ENCODE assay signal across 23 cellular contexts in genomic region chr3:6438031-6438430, GRCh38.
A peak's percentile ranks its signal among the peaks of the same experiment; 100 is the strongest.
DNase-seq lines count a peak whose midpoint lies in the region; ATAC-seq, FAIRE-seq and TF ChIP-seq lines count a peak whose summit lies in the region.
"Had no signal": no experiment of that assay in that cellular context is flagged by ENCODE, and none has a peak within 500 bp of the region (broad histone marks: within the 10 kb centered on the region; RNA-seq: fewer than 3 reads in every experiment).

No MANE protein-coding gene starts in this region.

- H3K27me3 Mint-ChIP-seq in astrocyte (ENCODE audit: low read depth, unreplicated experiment) = no peaks in the 10 kb centered on the region
- H3K27me3 Mint-ChIP-seq: B cell; CD4-positive, alpha-beta T cell had no signal

- CTCF ChIA-PET in K562 (lab: Yijun Ruan, JAX; ENCODE audit: low intra/inter-chr PET ratio) = no interaction called here

- WGBS in K562 (ENCODE audit: insufficient coverage, low coverage, missing lambda C conversion rate) = 3% methylated on average over 3 of the region's 3 CpGs
- WGBS in trophoblast cell (ENCODE audit: extremely low coverage, insufficient coverage, insufficient read length) = no CpG with 5 or more reads among the region's 3 CpGs

- intact Hi-C loops in K562 (cut with micrococcal nuclease) = no loop called here

- TF ChIP-seq RAD21 in K562 (CRISPR knock-in tag; conservative IDR thresholded peaks at IDR 0.05 in 1 of 2, IDR thresholded peaks at IDR 0.05 in 1 of 2) = no peak

- no peaks in the 10 kb centered on the region for H3K27me3 ChIP-seq in astrocyte (ENCODE audit: insufficient read depth, low read length)
- H3K27me3 ChIP-seq in K562 (ENCODE audit: control insufficient read depth in 2 of 2, insufficient read depth in 2 of 2, low read length in 2 of 2) = no peaks in the 10 kb centered on the region
- no peaks in the 10 kb centered on the region for H3K27me3 ChIP-seq in trophoblast cell (ENCODE audit: insufficient read depth, low read length)
- H3K27me3 ChIP-seq: BLaER1 treated with 17β-estradiol and CSF1 and Interleukin-3, amounts not matched to agents 10 nM and 100 nM had no signal

- H3K9me3 ChIP-seq in astrocyte (ENCODE audit: insufficient read depth, low read depth, low read length) (peaks cover 2% of the 10 kb centered on the region), K562 (replicated peaks; ENCODE audit: control insufficient read depth, insufficient read depth, low read depth, low read length) (no peaks in the 10 kb centered on the region), trophoblast cell (ENCODE audit: insufficient read depth, low read depth, low read length) (no peaks in the 10 kb centered on the region)
- H3K9me3 ChIP-seq: A549; BLaER1 treated with 17β-estradiol and CSF1 and Interleukin-3, amounts not matched to agents 10 nM and 100 nM; Caco-2 had no signal

- TF ChIP-seq POLR2A in K562 (conservative IDR thresholded peaks at IDR 0.05) = no peak

- no peak overlapping the region for H2BK5ac ChIP-seq in trophoblast cell (ENCODE audit: low read depth, low read length, poor library complexity)

- H2AK5ac ChIP-seq in trophoblast cell (ENCODE audit: low read length) = no peak overlapping the region

- no peak overlapping the region for H3K14ac ChIP-seq in trophoblast cell (ENCODE audit: low read length)

- no peak overlapping the region for H3K27ac ChIP-seq in astrocyte (ENCODE audit: low read depth, low read length)
- H3K27ac ChIP-seq in K562 (ENCODE audit: extremely low read depth, low read depth, low read length) = no peak overlapping the region
- H3K27ac ChIP-seq in trophoblast cell (ENCODE audit: low read depth, low read length) = no peak overlapping the region
- H3K27ac ChIP-seq: 22Rv1; A549; BLaER1 treated with 17β-estradiol and CSF1 and Interleukin-3, amounts not matched to agents 10 nM and 100 nM; C4-2B had no signal

- H3K4me2 ChIP-seq in astrocyte (ENCODE audit: low read length) (no peak overlapping the region), K562 (ENCODE audit: insufficient read depth, low read length) (no peak overlapping the region), trophoblast cell (ENCODE audit: low read length) (no peak overlapping the region)
- H3K4me2 ChIP-seq: A549; BLaER1 treated with 17β-estradiol and CSF1 and Interleukin-3, amounts not matched to agents 10 nM and 100 nM had no signal

- H3K4ac ChIP-seq in trophoblast cell (ENCODE audit: low read depth, low read length) = no peak overlapping the region

- H2BK12ac ChIP-seq in trophoblast cell (ENCODE audit: low read length) = no peak overlapping the region

- H4K8ac ChIP-seq in trophoblast cell (ENCODE audit: low read depth, low read length) = no peak overlapping the region

- ATAC-seq in K562 (no peak), HG03139 (IDR thresholded peaks at IDR 0.05; ENCODE audit: unreplicated experiment) (no peak)
- ATAC-seq: A549; CD8-positive, alpha-beta T cell had no signal

- no peak overlapping the region for H4K12ac ChIP-seq in trophoblast cell (ENCODE audit: low read depth, low read length)

- BruUV-seq in K562 (replicated peaks; lab: Mats Ljungman, UMichigan) = no TSS peak

- no peak overlapping the region for H3K23ac ChIP-seq in trophoblast cell (ENCODE audit: low read length)

- no peaks in the 10 kb centered on the region for H3K36me3 Mint-ChIP-seq in astrocyte (ENCODE audit: low read depth, unreplicated experiment)
- H3K36me3 Mint-ChIP-seq: CD8-positive, alpha-beta T cell had no signal

- no peaks in the 10 kb centered on the region for H3K79me2 ChIP-seq in astrocyte (ENCODE audit: insufficient read depth, low read length)
- no peaks in the 10 kb centered on the region for H3K79me2 ChIP-seq in K562 (ENCODE audit: control insufficient read depth, insufficient read depth, low read length)
- no peaks in the 10 kb centered on the region for H3K79me2 ChIP-seq in trophoblast cell (ENCODE audit: control insufficient read depth, insufficient read depth, low read length, poor library complexity)

- no peak overlapping the region for H2BK120ac ChIP-seq in trophoblast cell (ENCODE audit: insufficient read depth, low read length, poor library complexity)

- TF ChIP-seq CTCF in astrocyte (IDR thresholded peaks at IDR 0.05; ENCODE audit: insufficient read depth, low read depth, low read length) (no peak), K562 (IDR thresholded peaks at IDR 0.05 in 2 of 3, conservative IDR thresholded peaks at IDR 0.05 in 1 of 3; ENCODE audit: insufficient read depth in 2 of 3, low read depth in 1 of 3, low read length in 3 of 3) (no peak)

- H3K9me1 ChIP-seq in K562 (ENCODE audit: control insufficient read depth, insufficient read depth, low read length) = no peaks in the 10 kb centered on the region

- no peak for TF ChIP-seq EP300 in K562 (IDR thresholded peaks at IDR 0.05; ENCODE audit: low read length)

- peak; percentile 4 for DNase-seq in astrocyte (ENCODE audit: low read depth)
- DNase-seq in astrocyte of the hippocampus (ENCODE audit: low read depth, low spot score) = peak; percentile 64
- DNase-seq in K562 (ENCODE audit: extremely low read depth in 1 of 4, low spot score in 3 of 4) = no peak
- peak; percentile 5 to 62 for DNase-seq in trophoblast cell
- no peak for DNase-seq in activated CD8-positive, alpha-beta memory T cell treated with anti-CD3 and anti-CD28 coated beads, Interleukin-2, amount 50 U/mL, for 4 hours
- DNase-seq in amygdala (lab: John Stamatoyannopoulos, UW) = no peak
- DNase-seq: AML-193; Caco-2; Calu3; CD4-positive, alpha-beta T cell; CD8-positive, alpha-beta T cell; DMS79 treated with DMSO at 0.1 percent for 48 hours; GF-D8 had no signal

- H3K4me1 ChIP-seq in astrocyte (ENCODE audit: insufficient read depth, low read length) (no peaks in the 10 kb centered on the region), K562 (replicated peaks in 1 of 2; ENCODE audit: control insufficient read depth in 2 of 2, insufficient read depth in 2 of 2, low read length in 2 of 2) (no peaks in the 10 kb centered on the region), trophoblast cell (ENCODE audit: control insufficient read depth in 1 of 2, insufficient read depth in 2 of 2, low read length in 2 of 2) (no peaks in the 10 kb centered on the region)
- H3K4me1 ChIP-seq: A549; BLaER1 treated with 17β-estradiol and CSF1 and Interleukin-3, amounts not matched to agents 10 nM and 100 nM; Caco-2 had no signal

- H3K18ac ChIP-seq in trophoblast cell (ENCODE audit: low read length) = no peak overlapping the region

- H3K36me3 ChIP-seq in astrocyte (ENCODE audit: insufficient read depth, low read length) (no peaks in the 10 kb centered on the region), K562 (ENCODE audit: control insufficient read depth, insufficient read depth, low read length) (no peaks in the 10 kb centered on the region), trophoblast cell (ENCODE audit: control insufficient read depth in 1 of 2, insufficient read depth in 2 of 2, low read length in 2 of 2) (no peaks in the 10 kb centered on the region)
- H3K36me3 ChIP-seq: BLaER1 treated with 17β-estradiol and CSF1 and Interleukin-3, amounts not matched to agents 10 nM and 100 nM had no signal

- in situ Hi-C loops in K562 (cut with MboI) = no loop called here

- H3K4me3 ChIP-seq in astrocyte (ENCODE audit: insufficient read depth, low read depth, low read length) (no peak overlapping the region), K562 (no peak overlapping the region), trophoblast cell (ENCODE audit: low read depth, low read length) (no peak overlapping the region)
- H3K4me3 ChIP-seq: A549; BLaER1 treated with 17β-estradiol and CSF1 and Interleukin-3, amounts not matched to agents 10 nM and 100 nM had no signal

- H3K9me3 Mint-ChIP-seq in astrocyte (ENCODE audit: unreplicated experiment) = peaks cover 3% of the 10 kb centered on the region

- POLR2A ChIA-PET in K562 (lab: Yijun Ruan, JAX) = no interaction called here

- peaks cover 5% of the 10 kb centered on the region for H3K4me1 Mint-ChIP-seq in astrocyte (ENCODE audit: low read depth, unreplicated experiment)
- H3K4me1 Mint-ChIP-seq: B cell had no signal

- FAIRE-seq in astrocyte (lab: Jason Lieb, UNC) (no peak), K562 (lab: Jason Lieb, UNC) (no peak)
- FAIRE-seq: A549, D721Med, G401.6, GM12891, GM19239 had no signal

- H4K20me1 ChIP-seq in astrocyte (ENCODE audit: insufficient read depth, low read length) = no peaks in the 10 kb centered on the region
- no peaks in the 10 kb centered on the region for H4K20me1 ChIP-seq in K562 (replicated peaks; ENCODE audit: control insufficient read depth, insufficient read depth, low read length)
- H4K20me1 ChIP-seq: BLaER1 treated with 17β-estradiol and CSF1 and Interleukin-3, amounts not matched to agents 10 nM and 100 nM had no signal

- no peaks in the 10 kb centered on the region for H3K79me1 ChIP-seq in trophoblast cell (ENCODE audit: low read length)

- H3K4me3 Mint-ChIP-seq in astrocyte (ENCODE audit: unreplicated experiment) = no peak overlapping the region
- H3K4me3 Mint-ChIP-seq: B cell; CD4-positive, alpha-beta T cell; CD8-positive, alpha-beta T cell had no signal

- no peak overlapping the region for H4K91ac ChIP-seq in trophoblast cell (ENCODE audit: low read depth, low read length)

- no peak overlapping the region for H3K27ac Mint-ChIP-seq in astrocyte (ENCODE audit: unreplicated experiment)
- H3K27ac Mint-ChIP-seq: B cell; CD4-positive, alpha-beta T cell; CD8-positive, alpha-beta T cell had no signal

- H2AFZ ChIP-seq in astrocyte (ENCODE audit: low read depth, low read length) = no peak overlapping the region
- no peak overlapping the region for H2AFZ ChIP-seq in K562 (ENCODE audit: low read depth, low read length)
- H2AFZ ChIP-seq in trophoblast cell (ENCODE audit: insufficient read depth, low read length, poor library complexity) = no peak overlapping the region

- H3K9ac ChIP-seq in astrocyte (ENCODE audit: low read length) (no peak overlapping the region), K562 (ENCODE audit: insufficient read depth in 1 of 2, low read depth in 2 of 2, low read length in 2 of 2) (no peak overlapping the region), trophoblast cell (ENCODE audit: low read length) (no peak overlapping the region)
- H3K9ac ChIP-seq: BLaER1 treated with 17β-estradiol and CSF1 and Interleukin-3, amounts not matched to agents 10 nM and 100 nM had no signal

TF ChIP-seq in K562, 482 proteins besides CTCF, POLR2A, EP300 and RAD21:
- TF ChIP-seq RBM15 (IDR thresholded peaks at IDR 0.05; ENCODE audit: insufficient read depth, low read length) = no peak
- peak; percentile 20 for TF ChIP-seq DACH1 (IDR thresholded peaks at IDR 0.05; ENCODE audit: partially characterized antibody)

Comparison
In these comparisons a context has a peak if more than half of its experiments do, and no peak if none do; other contexts are left out.
1. DNase-seq: peak in astrocyte (single experiment), astrocyte of the hippocampus (single experiment) and trophoblast cell (2 of 2); none in K562 (0 of 4), activated CD8-positive, alpha-beta memory T cell treated with anti-CD3 and anti-CD28 coated beads, Interleukin-2, amount 50 U/mL, for 4 hours (single experiment) and amygdala (0 of 56).